In genomic region chr12:46385439-46385838, GRCh38 we compare ENCODE assay signal across 10 cellular contexts. TPM values are rescaled to one million over a fixed set of nuclear protein-coding genes. Genes with fewer than 3 reads are reported as not detected.
DNase-seq lines count a peak whose midpoint lies in the region; ATAC-seq and TF ChIP-seq lines count a peak whose summit lies in the region.
"Had no signal": no experiment of that assay in that cellular context is flagged by ENCODE, and none has a peak within 500 bp of the region (broad histone marks: within the 10 kb centered on the region; RNA-seq: fewer than 3 reads in every experiment).

No MANE protein-coding gene starts in this region.

- H3K27ac Mint-ChIP-seq in activated CD4-positive, alpha-beta memory T cell treated with anti-CD3 and anti-CD28 coated beads for 36 hours: no peak overlapping the region
- peak overlapping the region in 1 of 2 donors; percentile 13 for H3K27ac Mint-ChIP-seq in effector memory CD8-positive, alpha-beta T cell
- no peak overlapping the region for H3K27ac Mint-ChIP-seq in endothelial cell (ENCODE audit: unreplicated experiment)

- H3K4me1 ChIP-seq in DND-41 (ENCODE audit: insufficient read depth, low read length) (peaks cover 38% of the 10 kb centered on the region), OCI-LY1 (ENCODE audit: insufficient read depth, low read length, severe bottlenecking) (peaks cover 73% of the 10 kb centered on the region), gastrocnemius medialis (peaks cover 40 to 59% of the 10 kb centered on the region in 2 donors), ovary (ENCODE audit: insufficient read depth) (peaks cover 17% of the 10 kb centered on the region)

- intact Hi-C loops in gastrocnemius medialis (cut with DNase I; ENCODE audit: low total_unique reads) (loop anchor here (2.0 kb wide), 1 partner anchor 81 kb away; no protein-coding TSS in a partner anchor), ovary (cut with DNase I) (loop anchor here in 1 of 4 donors (10.0 kb wide), 1 partner anchor 269 kb away; no protein-coding TSS in a partner anchor)
- intact Hi-C loops in activated CD4-positive, alpha-beta memory T cell treated with anti-CD3 and anti-CD28 coated beads for 36 hours (cut with micrococcal nuclease): no loop called here

- peaks cover 33% of the 10 kb centered on the region for H3K4me1 Mint-ChIP-seq in activated CD4-positive, alpha-beta memory T cell treated with anti-CD3 and anti-CD28 coated beads for 36 hours (ENCODE audit: low read depth)
- H3K4me1 Mint-ChIP-seq in effector memory CD8-positive, alpha-beta T cell (ENCODE audit: low read depth in 2 of 2): peaks cover 14 to 20% of the 10 kb centered on the region in 2 donors
- peaks cover 24% of the 10 kb centered on the region for H3K4me1 Mint-ChIP-seq in endothelial cell (ENCODE audit: unreplicated experiment)

- no peak for ATAC-seq in DND-41 (ENCODE audit: insufficient read depth, low read depth)
- ATAC-seq in gastrocnemius medialis: no peak
- ATAC-seq in effector memory CD8-positive, alpha-beta T cell (replicated peaks): no peak
- ATAC-seq: activated T-cell treated with anti-CD3 and anti-CD28 coated beads, Interleukin-2, amount 50 U/mL, for 4 hours had no signal

- TF ChIP-seq CTCF in DND-41 (IDR thresholded peaks at IDR 0.05; ENCODE audit: borderline replicate concordance, extremely low read depth, low read length, poor library complexity, severe bottlenecking): no peak
- no peak for TF ChIP-seq CTCF in OCI-LY1 (IDR thresholded peaks at IDR 0.05; ENCODE audit: low read length)
- TF ChIP-seq CTCF in fibroblast of villous mesenchyme (IDR thresholded peaks at IDR 0.05; ENCODE audit: insufficient read depth, low read depth, low read length): no peak
- TF ChIP-seq CTCF in gastrocnemius medialis (IDR thresholded peaks at IDR 0.05 in 4 of 5, conservative IDR thresholded peaks at IDR 0.05 in 1 of 5): no peak
- TF ChIP-seq CTCF in ovary (IDR thresholded peaks at IDR 0.05): no peak
- no peak for TF ChIP-seq CTCF in endothelial cell (IDR thresholded peaks at IDR 0.05; ENCODE audit: unreplicated experiment)

- H3K36me3 Mint-ChIP-seq in activated CD4-positive, alpha-beta memory T cell treated with anti-CD3 and anti-CD28 coated beads for 36 hours: peaks cover 3% of the 10 kb centered on the region
- peaks cover 14% of the 10 kb centered on the region for H3K36me3 Mint-ChIP-seq in effector memory CD8-positive, alpha-beta T cell (ENCODE audit: insufficient read depth)
- no peaks in the 10 kb centered on the region for H3K36me3 Mint-ChIP-seq in endothelial cell (ENCODE audit: low read depth, unreplicated experiment)

- TF ChIP-seq POLR2A in gastrocnemius medialis (IDR thresholded peaks at IDR 0.05) (peak in 1 of 2 donors; percentile 18), ovary (IDR thresholded peaks at IDR 0.05) (no peak)

- H3K4me3 ChIP-seq in DND-41 (ENCODE audit: low read depth in 1 of 2, low read length in 2 of 2): no peak overlapping the region
- H3K4me3 ChIP-seq in OCI-LY1 (ENCODE audit: low read depth, low read length, poor library complexity, severe bottlenecking): no peak overlapping the region
- peak overlapping the region; percentile 27 for H3K4me3 ChIP-seq in fibroblast of villous mesenchyme (ENCODE audit: low read depth, low read length)
- no peak overlapping the region for H3K4me3 ChIP-seq in gastrocnemius medialis
- no peak overlapping the region for H3K4me3 ChIP-seq in ovary

- H3K9ac ChIP-seq in DND-41 (ENCODE audit: low read depth, low read length) (no peak overlapping the region), OCI-LY1 (ENCODE audit: low read length) (0 out of 2 replicates have a peak overlapping the region, but pooled peaks have one; percentile 6)

- H3K4me2 ChIP-seq in DND-41 (ENCODE audit: insufficient read depth, low read length) (0 out of 2 replicates have a peak overlapping the region, but pooled peaks have one; percentile 69), OCI-LY1 (ENCODE audit: low read length) (peak overlapping the region; percentile 61)

- no peaks in the 10 kb centered on the region for H3K9me3 Mint-ChIP-seq in activated CD4-positive, alpha-beta memory T cell treated with anti-CD3 and anti-CD28 coated beads for 36 hours
- H3K9me3 Mint-ChIP-seq in effector memory CD8-positive, alpha-beta T cell: no peaks in the 10 kb centered on the region
- H3K9me3 Mint-ChIP-seq in endothelial cell (ENCODE audit: unreplicated experiment): no peaks in the 10 kb centered on the region
- H3K9me3 Mint-ChIP-seq: activated T-cell treated with anti-CD3 and anti-CD28 coated beads, Interleukin-2, amount 50 U/mL, for 4 hours had no signal

- H2AFZ ChIP-seq in DND-41 (ENCODE audit: low read depth, low read length): no peak overlapping the region
- no peak overlapping the region for H2AFZ ChIP-seq in OCI-LY1 (ENCODE audit: low read length)

- 76 to 96% (median 92%) methylated on average over 5 of the region's 5 CpGs for WGBS in ovary, 3 donors

- peaks cover 8% of the 10 kb centered on the region; the same call in 1 of the 2 replicates for H3F3A ChIP-seq in OCI-LY1 (ENCODE audit: insufficient read depth, low read length)

- no peak for TF ChIP-seq EP300 in ovary (IDR thresholded peaks at IDR 0.05)

- H3K9me3 ChIP-seq in DND-41 (ENCODE audit: insufficient read depth, low read length, severe bottlenecking) (no peaks in the 10 kb centered on the region), OCI-LY1 (ENCODE audit: low read length) (no peaks in the 10 kb centered on the region), gastrocnemius medialis (no peaks in the 10 kb centered on the region), ovary (no peaks in the 10 kb centered on the region)

- no peaks in the 10 kb centered on the region for H3K9me2 ChIP-seq in OCI-LY1 (ENCODE audit: low read depth, low read length)

- CTCF ChIA-PET in activated CD4-positive, alpha-beta memory T cell treated with anti-CD3 and anti-CD28 coated beads for 36 hours (lab: Charles Lee): interaction anchor here (0.7 to 1.2 kb wide), 2 partner anchors 8 to 59 kb away, joined by 3 read pairs; no protein-coding TSS in a partner anchor

- no peaks in the 10 kb centered on the region for H3K27me3 Mint-ChIP-seq in activated CD4-positive, alpha-beta memory T cell treated with anti-CD3 and anti-CD28 coated beads for 36 hours
- H3K27me3 Mint-ChIP-seq in effector memory CD8-positive, alpha-beta T cell: no peaks in the 10 kb centered on the region
- peaks cover 3% of the 10 kb centered on the region for H3K27me3 Mint-ChIP-seq in endothelial cell (ENCODE audit: unreplicated experiment)

- H3K36me3 ChIP-seq in DND-41 (ENCODE audit: insufficient read depth, low read length) (0 out of 2 replicates have a peak, but pooled peaks cover 3% of the 10 kb centered on the region), OCI-LY1 (ENCODE audit: insufficient read depth, low read length) (no peaks in the 10 kb centered on the region), gastrocnemius medialis (no peaks in the 10 kb centered on the region), ovary (no peaks in the 10 kb centered on the region)

- H4K20me1 ChIP-seq in DND-41 (ENCODE audit: insufficient read depth, low read length) (no peaks in the 10 kb centered on the region), OCI-LY1 (ENCODE audit: insufficient read depth, low read length) (no peaks in the 10 kb centered on the region)

- H3K27ac ChIP-seq in DND-41 (ENCODE audit: low read length) (no peak overlapping the region), OCI-LY1 (ENCODE audit: low read depth, low read length, poor library complexity, severe bottlenecking) (no peak overlapping the region), gastrocnemius medialis (peak overlapping the region; percentile 92 to 98 (median 96)), ovary (peak overlapping the region in 1 of 2 donors; percentile 100)

- POLR2A ChIA-PET in activated CD4-positive, alpha-beta memory T cell treated with anti-CD3 and anti-CD28 coated beads for 36 hours (lab: Charles Lee): interaction anchor here (1.9 kb wide), 1 partner anchor 14 kb away, joined by 6 read pairs; no protein-coding TSS in a partner anchor

- in situ Hi-C loops in gastrocnemius medialis (cut with MboI; ENCODE audit: low sequenced_read_pairs in 4 of 4): loop anchor here in 2 of 4 donors (10.0 to 25.0 kb wide), 2 partner anchors 169 to 177 kb away; no protein-coding TSS in a partner anchor

- no peak for DNase-seq in DND-41
- peak; percentile 19 for DNase-seq in fibroblast of villous mesenchyme (ENCODE audit: low read depth)
- DNase-seq in gastrocnemius medialis: peak in 1 of 2 donors; percentile 48
- DNase-seq in activated CD4-positive, alpha-beta memory T cell treated with anti-CD3 and anti-CD28 coated beads for 36 hours: no peak
- no peak for DNase-seq in effector memory CD8-positive, alpha-beta T cell
- DNase-seq in ovary: no peak
- no peak for DNase-seq in endothelial cell (ENCODE audit: low spot score)
- DNase-seq: activated T-cell treated with anti-CD3 and anti-CD28 coated beads, Interleukin-2, amount 50 U/mL, for 4 hours; SHP77 had no signal

- H3K79me2 ChIP-seq in DND-41 (ENCODE audit: insufficient read depth, low read length) (peaks cover 12% of the 10 kb centered on the region), OCI-LY1 (ENCODE audit: insufficient read depth, low read length) (no peaks in the 10 kb centered on the region)

- no peak overlapping the region for H3K4me3 Mint-ChIP-seq in activated CD4-positive, alpha-beta memory T cell treated with anti-CD3 and anti-CD28 coated beads for 36 hours
- no peak overlapping the region for H3K4me3 Mint-ChIP-seq in effector memory CD8-positive, alpha-beta T cell
- no peak overlapping the region for H3K4me3 Mint-ChIP-seq in endothelial cell (ENCODE audit: unreplicated experiment)
- H3K4me3 Mint-ChIP-seq: activated T-cell treated with anti-CD3 and anti-CD28 coated beads, Interleukin-2, amount 50 U/mL, for 4 hours had no signal

- H3K27me3 ChIP-seq in DND-41 (ENCODE audit: insufficient read depth, low read length, poor library complexity): no peaks in the 10 kb centered on the region
- H3K27me3 ChIP-seq in OCI-LY1 (ENCODE audit: insufficient read depth, low read length): no peaks in the 10 kb centered on the region
- H3K27me3 ChIP-seq in gastrocnemius medialis: no peaks in the 10 kb centered on the region
- H3K27me3 ChIP-seq in ovary: no peaks in the 10 kb centered on the region

RNA-seq across cellular contexts. Expression of gene SLC38A2, which starts 12.9 kb away (rescaled TPM):
- 914 and 1,547 TPM in 2 replicates for total RNA-seq in fibroblast of villous mesenchyme
- total RNA-seq in gastrocnemius medialis: 100 to 1,000 TPM; 260 to 853 (median 400) TPM
- total RNA-seq in activated CD4-positive, alpha-beta memory T cell treated with anti-CD3 and anti-CD28 coated beads for 36 hours: 100 to 1,000 TPM; 173 to 187 TPM
- 100 to 1,000 TPM; 124 to 390 (median 248) TPM for total RNA-seq in ovary
- 100 to 1,000 TPM; 136 to 156 TPM for polyA plus RNA-seq in ovary
- total RNA-seq in endothelial cell (ENCODE audit: unreplicated experiment): 249 TPM

Comparison
In these comparisons a context has a peak if more than half of its experiments do, and no peak if none do; other contexts are left out.
1. H3K27ac ChIP-seq: peak in gastrocnemius medialis (4 of 4); none in DND-41 (single experiment) and OCI-LY1 (single experiment).